Comparison of ENCODE assay signal across 15 cellular contexts in genomic region chr4:131348258-131348657, GRCh38.
DNase-seq lines count a peak whose midpoint lies in the region; ATAC-seq, FAIRE-seq and TF ChIP-seq lines count a peak whose summit lies in the region.
"Had no signal": no experiment of that assay in that cellular context is flagged by ENCODE, and none has a peak within 500 bp of the region (broad histone marks: within the 10 kb centered on the region; RNA-seq: fewer than 3 reads in every experiment).

No MANE protein-coding gene starts in this region.

- intact Hi-C loops in activated T-helper 1 cell treated with anti-CD3 and anti-CD28 coated beads, Interleukin-12 subunit alpha, Interleukin-12 subunit beta, Interleukin-2, Interleukin-4 antibody, amounts not matched to agents 30 ng/mL and 10 ng/mL and 1 ng/mL, durations not matched to agents 14 hours and 24 hours and 36 hours (cut with micrococcal nuclease) = no loop called here

- H3K9me3 Mint-ChIP-seq in stimulated activated effector memory CD8-positive, alpha-beta T cell treated with anti-CD3 and anti-CD28 coated beads, Interleukin-12 subunit alpha, Interleukin-12 subunit beta, amount 100 ng/mL, for 72 hours = peaks cover 12% of the 10 kb centered on the region
- peaks cover 4% of the 10 kb centered on the region for H3K9me3 Mint-ChIP-seq in activated T-helper 1 cell treated with anti-CD3 and anti-CD28 coated beads, Interleukin-12 subunit alpha, Interleukin-12 subunit beta, Interleukin-2, Interleukin-4 antibody, amounts not matched to agents 30 ng/mL and 10 ng/mL and 1 ng/mL, durations not matched to agents 14 hours and 24 hours and 36 hours

- H3K4me3 Mint-ChIP-seq in stimulated activated effector memory CD8-positive, alpha-beta T cell treated with anti-CD3 and anti-CD28 coated beads, Interleukin-12 subunit alpha, Interleukin-12 subunit beta, amount 100 ng/mL, for 72 hours = no peak overlapping the region
- H3K4me3 Mint-ChIP-seq in activated T-helper 1 cell treated with anti-CD3 and anti-CD28 coated beads, Interleukin-12 subunit alpha, Interleukin-12 subunit beta, Interleukin-2, Interleukin-4 antibody, amounts not matched to agents 30 ng/mL and 10 ng/mL and 1 ng/mL, durations not matched to agents 14 hours and 24 hours and 36 hours = no peak overlapping the region
- H3K4me3 Mint-ChIP-seq: activated CD4-positive, alpha-beta T cell treated with anti-CD3 and anti-CD28 coated beads for 36 hours had no signal

- FAIRE-seq in GM12891 (lab: Jason Lieb, UNC) = peak; percentile 77

- ATAC-seq in GM19395 (IDR thresholded peaks at IDR 0.05; ENCODE audit: unreplicated experiment) (peak; percentile 91), HG02885 (IDR thresholded peaks at IDR 0.05; ENCODE audit: poor library complexity, unreplicated experiment) (peak; percentile 93), HG03565 (IDR thresholded peaks at IDR 0.05; ENCODE audit: unreplicated experiment) (peak; percentile 86)
- ATAC-seq in stimulated activated effector memory CD8-positive, alpha-beta T cell treated with anti-CD3 and anti-CD28 coated beads, Interleukin-12 subunit alpha, Interleukin-12 subunit beta, amount 100 ng/mL, for 72 hours = no peak
- ATAC-seq: activated CD4-positive, alpha-beta T cell treated with anti-CD3 and anti-CD28 coated beads for 36 hours; left colon had no signal

- H3K27me3 Mint-ChIP-seq in activated T-helper 1 cell treated with anti-CD3 and anti-CD28 coated beads, Interleukin-12 subunit alpha, Interleukin-12 subunit beta, Interleukin-2, Interleukin-4 antibody, amounts not matched to agents 30 ng/mL and 10 ng/mL and 1 ng/mL, durations not matched to agents 14 hours and 24 hours and 36 hours (ENCODE audit: insufficient read depth) = no peaks in the 10 kb centered on the region
- H3K27me3 Mint-ChIP-seq: activated CD4-positive, alpha-beta T cell treated with anti-CD3 and anti-CD28 coated beads for 36 hours had no signal

- no peaks in the 10 kb centered on the region for H3K4me1 Mint-ChIP-seq in stimulated activated effector memory CD8-positive, alpha-beta T cell treated with anti-CD3 and anti-CD28 coated beads, Interleukin-12 subunit alpha, Interleukin-12 subunit beta, amount 100 ng/mL, for 72 hours
- H3K4me1 Mint-ChIP-seq in activated T-helper 1 cell treated with anti-CD3 and anti-CD28 coated beads, Interleukin-12 subunit alpha, Interleukin-12 subunit beta, Interleukin-2, Interleukin-4 antibody, amounts not matched to agents 30 ng/mL and 10 ng/mL and 1 ng/mL, durations not matched to agents 14 hours and 24 hours and 36 hours (ENCODE audit: low read depth) = no peaks in the 10 kb centered on the region
- H3K4me1 Mint-ChIP-seq: activated CD4-positive, alpha-beta T cell treated with anti-CD3 and anti-CD28 coated beads for 36 hours had no signal

- DNase-seq in GM12891 (ENCODE audit: insufficient read length, low spot score) (no peak), AG08395 (ENCODE audit: low spot score) (no peak), NCI-H510A (lab: John Stamatoyannopoulos, UW) (no peak)
- DNase-seq in stimulated activated effector memory CD8-positive, alpha-beta T cell treated with anti-CD3 and anti-CD28 coated beads, Interleukin-12 subunit alpha, Interleukin-12 subunit beta, amount 100 ng/mL, for 72 hours (ENCODE audit: low spot score in 2 of 2) = no peak
- no peak for DNase-seq in activated T-helper 1 cell treated with anti-CD3 and anti-CD28 coated beads, Interleukin-12 subunit alpha, Interleukin-12 subunit beta, Interleukin-2, Interleukin-4 antibody, amounts not matched to agents 30 ng/mL and 10 ng/mL and 1 ng/mL, durations not matched to agents 14 hours and 24 hours and 36 hours (ENCODE audit: low spot score)
- DNase-seq: activated CD4-positive, alpha-beta T cell treated with anti-CD3 and anti-CD28 coated beads for 36 hours; amniotic stem cell; KBM-7; left colon; NCI-H748 treated with DMSO at 0.1 percent for 48 hours; T-helper 2 cell; transverse colon had no signal

- no peak overlapping the region for H3K27ac Mint-ChIP-seq in stimulated activated effector memory CD8-positive, alpha-beta T cell treated with anti-CD3 and anti-CD28 coated beads, Interleukin-12 subunit alpha, Interleukin-12 subunit beta, amount 100 ng/mL, for 72 hours
- no peak overlapping the region for H3K27ac Mint-ChIP-seq in activated T-helper 1 cell treated with anti-CD3 and anti-CD28 coated beads, Interleukin-12 subunit alpha, Interleukin-12 subunit beta, Interleukin-2, Interleukin-4 antibody, amounts not matched to agents 30 ng/mL and 10 ng/mL and 1 ng/mL, durations not matched to agents 14 hours and 24 hours and 36 hours
- H3K27ac Mint-ChIP-seq: activated CD4-positive, alpha-beta T cell treated with anti-CD3 and anti-CD28 coated beads for 36 hours had no signal

- TF ChIP-seq POLR2A in GM12891 (IDR thresholded peaks at IDR 0.05; ENCODE audit: low read depth, low read length) = no peak

- H3K36me3 Mint-ChIP-seq in stimulated activated effector memory CD8-positive, alpha-beta T cell treated with anti-CD3 and anti-CD28 coated beads, Interleukin-12 subunit alpha, Interleukin-12 subunit beta, amount 100 ng/mL, for 72 hours = no peaks in the 10 kb centered on the region
- no peaks in the 10 kb centered on the region for H3K36me3 Mint-ChIP-seq in activated T-helper 1 cell treated with anti-CD3 and anti-CD28 coated beads, Interleukin-12 subunit alpha, Interleukin-12 subunit beta, Interleukin-2, Interleukin-4 antibody, amounts not matched to agents 30 ng/mL and 10 ng/mL and 1 ng/mL, durations not matched to agents 14 hours and 24 hours and 36 hours (ENCODE audit: low read depth)

TF ChIP-seq in GM12891, 5 proteins besides CTCF, POLR2A, EP300 and RAD21:
- TF ChIP-seq POU2F2 (IDR thresholded peaks at IDR 0.05; ENCODE audit: low read depth, low read length) (no peak), SPI1 (IDR thresholded peaks at IDR 0.05; ENCODE audit: low read depth, low read length) (no peak), TAF1 (IDR thresholded peaks at IDR 0.05; ENCODE audit: low read depth, low read length) (no peak), PAX5 (IDR thresholded peaks at IDR 0.05; ENCODE audit: insufficient read depth, low read length, severe bottlenecking) (no peak), POLR2AphosphoS5 (IDR thresholded peaks at IDR 0.05; ENCODE audit: low read depth, low read length) (no peak)
TF ChIP-seq in GM12891: peak in this region for 0.
